ENCODE assay signal across 8 cellular contexts in genomic region chrX:102899940-102900916, GRCh38. TPM values are rescaled to one million over a fixed set of nuclear protein-coding genes. Genes with fewer than 3 reads are reported as not detected.
DNase-seq lines count a peak whose midpoint lies in the region; ATAC-seq and TF ChIP-seq lines count a peak whose summit lies in the region.

No MANE protein-coding gene starts in this region.

- H3K4me3 ChIP-seq in PC-9 (no peak overlapping the region), fibroblast of mammary gland (ENCODE audit: control insufficient read depth, low read depth, low read length) (no peak overlapping the region), tibial artery (no peak overlapping the region)

- no peaks in the 10 kb centered on the region for H3F3A ChIP-seq in PC-9 (ENCODE audit: insufficient read depth, low read depth)

- no TSS peak for BruUV-seq in PC-9 (replicated peaks; lab: Mats Ljungman, UMichigan)

- H3K4me1 ChIP-seq in PC-9 (replicated peaks; ENCODE audit: insufficient read depth) (no peaks in the 10 kb centered on the region), tibial artery (no peaks in the 10 kb centered on the region)

- CTCF ChIA-PET in PC-9 (lab: Charles Lee), result interaction anchor here (0.6 to 1.5 kb wide), 3 partner anchors 36 to 252 kb away, joined by 3 to 4 read pairs (median 4); no protein-coding TSS in a partner anchor

- intact Hi-C loops in PC-9 (cut with micrococcal nuclease; ENCODE audit: unreplicated experiment), result no loop called here
- intact Hi-C loops in tibial artery (cut with DNase I; ENCODE audit: low total_unique reads), result no loop called here

- H3K27ac ChIP-seq in PC-9 (no peak overlapping the region), tibial artery (no peak overlapping the region)

- TF ChIP-seq CTCF in PC-9 (conservative IDR thresholded peaks at IDR 0.05), result peak; percentile 61
- peak; percentile 77 for TF ChIP-seq CTCF in fibroblast of mammary gland (conservative IDR thresholded peaks at IDR 0.05; ENCODE audit: control insufficient read depth, insufficient read depth, low read depth, low read length)
- TF ChIP-seq CTCF in omental fat pad (IDR thresholded peaks at IDR 0.05), result no peak
- TF ChIP-seq CTCF in tibial artery (IDR thresholded peaks at IDR 0.05), result peak; percentile 40 to 42

- DNase-seq in DMS53 (lab: John Stamatoyannopoulos, UW) (peak; percentile 67), HS-5 (ENCODE audit: low read depth) (peak; percentile 20), PC-9 (peak; percentile 45 to 55), fibroblast of mammary gland (ENCODE audit: low read depth) (peak; percentile 73), omental fat pad (ENCODE audit: low spot score) (peak; percentile 92), tibial artery (peak; percentile 59 to 61)
- DNase-seq in activated T-cell treated with anti-CD3 and anti-CD28 coated beads, Interleukin-2, amount 50 U/mL, for 1 hour, result peak; percentile 69

- H3K4me2 ChIP-seq in PC-9, result no peak overlapping the region

- no peaks in the 10 kb centered on the region for H3K36me3 ChIP-seq in PC-9 (ENCODE audit: low read depth)
- H3K36me3 ChIP-seq in tibial artery, result peaks cover 0 to 1% (median 0%) of the 10 kb centered on the region in 3 donors

- no peaks in the 10 kb centered on the region for H3K9me3 ChIP-seq in PC-9 (ENCODE audit: insufficient read depth, low read depth)
- no peaks in the 10 kb centered on the region for H3K9me3 ChIP-seq in tibial artery

- ATAC-seq in GM21367 (IDR thresholded peaks at IDR 0.05; ENCODE audit: unreplicated experiment), result peak; percentile 92
- no peak for ATAC-seq in omental fat pad (ENCODE audit: low FRiP score)

- no peaks in the 10 kb centered on the region for H3K9me2 ChIP-seq in PC-9 (ENCODE audit: insufficient read depth)

- no peaks in the 10 kb centered on the region for H3K79me2 ChIP-seq in PC-9 (ENCODE audit: low read depth)

- no peak overlapping the region for H2AFZ ChIP-seq in PC-9

- H4K20me1 ChIP-seq in PC-9 (ENCODE audit: insufficient read depth), result no peaks in the 10 kb centered on the region

- POLR2A ChIA-PET in PC-9 (lab: Charles Lee; ENCODE audit: unreplicated experiment), result no interaction called here

- no peaks in the 10 kb centered on the region for H3K27me3 ChIP-seq in PC-9 (ENCODE audit: insufficient read depth, low read depth)
- H3K27me3 ChIP-seq in tibial artery, result no peaks in the 10 kb centered on the region

RNA-seq across cellular contexts. Expression of gene RAB40AL, which starts 36.8 kb away (rescaled TPM):
- total RNA-seq in PC-9 (2021) (2.1 and 2.6 TPM in 2 replicates), omental fat pad (1 to 10 TPM in 2 of 4 donors, under 1 TPM in 2; 0.74 to 2.3 (median 1.4) TPM)

Comparison
In these comparisons a context has a peak if more than half of its experiments do, and no peak if none do; other contexts are left out.
1. DNase-seq: peak in every context shown above with its lines; median percentile 92 in omental fat pad; 73 in fibroblast of mammary gland; 69 in activated T-cell treated with anti-CD3 and anti-CD28 coated beads, Interleukin-2, amount 50 U/mL, for 1 hour; 67 in DMS53; 60 in tibial artery; 50 in PC-9; 20 in HS-5.
2. CTCF ChIP-seq: peak in PC-9 (single experiment), fibroblast of mammary gland (single experiment) and tibial artery (2 of 2); none in omental fat pad (0 of 3).